In genomic region chr2:28377984-28378678, GRCh38 we compare ENCODE assay signal across 12 cellular contexts. TPM values are rescaled to one million over a fixed set of nuclear protein-coding genes. Genes with fewer than 3 reads are reported as not detected.
DNase-seq lines count a peak whose midpoint lies in the region; ATAC-seq, FAIRE-seq and TF ChIP-seq lines count a peak whose summit lies in the region.
"Had no signal": no experiment of that assay in that cellular context is flagged by ENCODE, and none has a peak within 500 bp of the region (broad histone marks: within the 10 kb centered on the region; RNA-seq: fewer than 3 reads in every experiment).

No MANE protein-coding gene starts in this region.

- no peak overlapping the region for H3K9ac ChIP-seq in HepG2 (ENCODE audit: insufficient read depth, low read depth, low read length)

- H3K4me1 ChIP-seq in HepG2 (ENCODE audit: insufficient read depth, low read length) (peaks cover 39% of the 10 kb centered on the region), upper lobe of right lung (peaks cover 17% of the 10 kb centered on the region)

- H3K27ac Mint-ChIP-seq in activated CD8-positive, alpha-beta T cell treated with anti-CD3 and anti-CD28 coated beads, Interleukin-2, amount 10 ng/mL, durations not matched to agents 7 days and 5 days, result peak overlapping the region; percentile 37
- no peak overlapping the region for H3K27ac Mint-ChIP-seq in activated CD8-positive, alpha-beta T cell treated with anti-CD3 and anti-CD28 coated beads for 36 hours
- H3K27ac Mint-ChIP-seq: HFFc6 had no signal

- WGBS in HepG2 (ENCODE audit: low lambda C conversion rate), result 35% methylated on average over 9 of the region's 9 CpGs

- DNase-seq in activated CD8-positive, alpha-beta T cell treated with anti-CD3 and anti-CD28 coated beads, Interleukin-2, amount 10 ng/mL, durations not matched to agents 7 days and 5 days, result no peak
- DNase-seq in activated CD8-positive, alpha-beta T cell treated with anti-CD3 and anti-CD28 coated beads for 36 hours, result no peak
- peak; percentile 79 for DNase-seq in RWPE1 (ENCODE audit: low spot score)
- DNase-seq in HepG2 (ENCODE audit: low spot score), result no peak
- peak; percentile 76 for DNase-seq in upper lobe of right lung
- no peak for DNase-seq in dermis blood vessel endothelial cell
- no peak for DNase-seq in amniotic stem cell (lab: John Stamatoyannopoulos, UW)
- DNase-seq: central memory CD4-positive, alpha-beta T cell; HFFc6; retina had no signal

- H3K4me3 Mint-ChIP-seq in activated CD8-positive, alpha-beta T cell treated with anti-CD3 and anti-CD28 coated beads, Interleukin-2, amount 10 ng/mL, durations not matched to agents 7 days and 5 days, result no peak overlapping the region
- H3K4me3 Mint-ChIP-seq in activated CD8-positive, alpha-beta T cell treated with anti-CD3 and anti-CD28 coated beads for 36 hours, result no peak overlapping the region
- H3K4me3 Mint-ChIP-seq: HFFc6 had no signal

- ATAC-seq in activated CD8-positive, alpha-beta T cell treated with anti-CD3 and anti-CD28 coated beads, Interleukin-2, amount 10 ng/mL, durations not matched to agents 7 days and 5 days, result peak; percentile 17
- no peak for ATAC-seq in activated CD8-positive, alpha-beta T cell treated with anti-CD3 and anti-CD28 coated beads for 36 hours
- ATAC-seq in HepG2, result peak; percentile 21
- peak; percentile 73 for ATAC-seq in upper lobe of right lung
- no peak for ATAC-seq in GM19463 (IDR thresholded peaks at IDR 0.05; ENCODE audit: unreplicated experiment)

- H2AFZ ChIP-seq in HepG2 (ENCODE audit: low read length), result peak overlapping the region; percentile 13

- H3K9me3 ChIP-seq in HepG2 (ENCODE audit: low read length) (no peaks in the 10 kb centered on the region), upper lobe of right lung (no peaks in the 10 kb centered on the region)

- no peaks in the 10 kb centered on the region for H3K36me3 ChIP-seq in HepG2 (replicated peaks in 1 of 2; ENCODE audit: control insufficient read depth in 1 of 2, insufficient read depth in 2 of 2, low read length in 2 of 2)
- no peaks in the 10 kb centered on the region for H3K36me3 ChIP-seq in upper lobe of right lung

- TF ChIP-seq EP300 in HepG2 (IDR thresholded peaks at IDR 0.05; ENCODE audit: low read depth in 2 of 2, low read length in 2 of 2) (no peak), HepG2 (CRISPR knock-in tag; IDR thresholded peaks at IDR 0.05; ENCODE audit: borderline replicate concordance) (no peak)

- in situ Hi-C loops in HepG2 (cut with HindIII; ENCODE audit: extremely low pct_ligation_motif_present, low pct_unique_long_range_greater_than_20kb), result no loop called here

- H4K20me1 ChIP-seq in HepG2 (ENCODE audit: insufficient read depth, low read length), result no peaks in the 10 kb centered on the region

- FAIRE-seq in HepG2 (lab: Jason Lieb, UNC), result no peak

- no peak for TF ChIP-seq POLR2A in HepG2 (IDR thresholded peaks at IDR 0.05; ENCODE audit: insufficient read depth in 1 of 2, low read depth in 2 of 2, low read length in 2 of 2)

- H3K4me2 ChIP-seq in HepG2 (ENCODE audit: low read depth, low read length), result peak overlapping the region; percentile 60

- peaks cover 47% of the 10 kb centered on the region for H3K4me1 Mint-ChIP-seq in activated CD8-positive, alpha-beta T cell treated with anti-CD3 and anti-CD28 coated beads, Interleukin-2, amount 10 ng/mL, durations not matched to agents 7 days and 5 days (ENCODE audit: low read depth)
- peaks cover 14% of the 10 kb centered on the region for H3K4me1 Mint-ChIP-seq in activated CD8-positive, alpha-beta T cell treated with anti-CD3 and anti-CD28 coated beads for 36 hours (ENCODE audit: low read depth)

- H3K79me2 ChIP-seq in HepG2 (ENCODE audit: insufficient read depth, low read length), result no peaks in the 10 kb centered on the region

- POLR2A ChIA-PET in activated CD8-positive, alpha-beta T cell treated with anti-CD3 and anti-CD28 coated beads, Interleukin-2, amount 10 ng/mL, durations not matched to agents 7 days and 5 days (lab: Charles Lee), result interaction anchor here (0.7 to 1.1 kb wide), 2 partner anchors 12 kb away, joined by 3 read pairs; no protein-coding TSS in a partner anchor
- POLR2A ChIA-PET in activated CD8-positive, alpha-beta T cell treated with anti-CD3 and anti-CD28 coated beads for 36 hours (lab: Charles Lee), result interaction anchor here (0.8 to 4.8 kb wide), 7 partner anchors 8 to 42 kb away, joined by 3 to 19 read pairs (median 4); no protein-coding TSS in a partner anchor
- POLR2A ChIA-PET in RWPE1 (lab: Yijun Ruan, JAX; ENCODE audit: low non-redundant PET) (interaction anchor here (1.0 to 1.4 kb wide), 3 partner anchors 12 to 15 kb away, joined by 4 to 8 read pairs (median 4); partner anchors contain the start of gene FOSL2), HepG2 (lab: Yijun Ruan, JAX) (interaction anchor here (0.6 to 2.3 kb wide), 3 partner anchors 12 to 1069 kb away, joined by 3 to 11 read pairs (median 5); partner anchors contain the start of gene FOSL2)

- H3K4me3 ChIP-seq in HepG2 (replicated peaks in 1 of 3; ENCODE audit: insufficient read depth in 1 of 3, low read depth in 2 of 3, low read length in 3 of 3) (peak overlapping the region in 1 of 3 experiments; percentile 43; a peak in 2 of 6 replicates), upper lobe of right lung (no peak overlapping the region)

- no peak for TF ChIP-seq RAD21 in HepG2 (CRISPR knock-in tag; IDR thresholded peaks at IDR 0.05)

- BruUV-seq in HepG2 (replicated peaks; lab: Mats Ljungman, UMichigan), result no TSS peak

- CTCF ChIA-PET in activated CD8-positive, alpha-beta T cell treated with anti-CD3 and anti-CD28 coated beads, Interleukin-2, amount 10 ng/mL, durations not matched to agents 7 days and 5 days (lab: Charles Lee), result interaction anchor here (2.1 to 3.2 kb wide), 2 partner anchors 13 to 41 kb away, joined by 8 to 16 read pairs; partner anchors contain the start of gene FOSL2
- CTCF ChIA-PET in activated CD8-positive, alpha-beta T cell treated with anti-CD3 and anti-CD28 coated beads for 36 hours (lab: Charles Lee), result interaction anchor here (0.7 kb wide), 1 partner anchor 17 kb away, joined by 3 read pairs; no protein-coding TSS in a partner anchor
- CTCF ChIA-PET in RWPE1 (lab: Yijun Ruan, JAX) (interaction anchor here (0.6 kb wide), 1 partner anchor 626 kb away, joined by 4 read pairs; no protein-coding TSS in a partner anchor), HepG2 (lab: Yijun Ruan, JAX; ENCODE audit: low intra/inter-chr PET ratio, low total read pairs) (no interaction called here)

- intact Hi-C loops in activated CD8-positive, alpha-beta T cell treated with anti-CD3 and anti-CD28 coated beads for 36 hours (cut with micrococcal nuclease), result no loop called here
- intact Hi-C loops in HepG2 (cut with micrococcal nuclease; ENCODE audit: unreplicated experiment), result no loop called here
- intact Hi-C loops in upper lobe of right lung (cut with DNase I), result no loop called here

- H3K27me3 Mint-ChIP-seq in activated CD8-positive, alpha-beta T cell treated with anti-CD3 and anti-CD28 coated beads, Interleukin-2, amount 10 ng/mL, durations not matched to agents 7 days and 5 days (ENCODE audit: low read depth), result peaks cover 3% of the 10 kb centered on the region
- no peaks in the 10 kb centered on the region for H3K27me3 Mint-ChIP-seq in activated CD8-positive, alpha-beta T cell treated with anti-CD3 and anti-CD28 coated beads for 36 hours

- no peaks in the 10 kb centered on the region for H3K9me3 Mint-ChIP-seq in activated CD8-positive, alpha-beta T cell treated with anti-CD3 and anti-CD28 coated beads, Interleukin-2, amount 10 ng/mL, durations not matched to agents 7 days and 5 days (ENCODE audit: insufficient read depth)
- no peaks in the 10 kb centered on the region for H3K9me3 Mint-ChIP-seq in activated CD8-positive, alpha-beta T cell treated with anti-CD3 and anti-CD28 coated beads for 36 hours
- H3K9me3 Mint-ChIP-seq: HFFc6 had no signal

- H3K27ac ChIP-seq in RWPE1 (peak overlapping the region; percentile 99), HepG2 (ENCODE audit: extremely low read length, insufficient read depth, low read length) (no peak overlapping the region), upper lobe of right lung (no peak overlapping the region)
- H3K27ac ChIP-seq: C4-2B had no signal

- no peaks in the 10 kb centered on the region for H3K36me3 Mint-ChIP-seq in activated CD8-positive, alpha-beta T cell treated with anti-CD3 and anti-CD28 coated beads, Interleukin-2, amount 10 ng/mL, durations not matched to agents 7 days and 5 days (ENCODE audit: low read depth)
- H3K36me3 Mint-ChIP-seq in activated CD8-positive, alpha-beta T cell treated with anti-CD3 and anti-CD28 coated beads for 36 hours (ENCODE audit: low read depth), result no peaks in the 10 kb centered on the region

- TF ChIP-seq CTCF in activated CD8-positive, alpha-beta T cell treated with anti-CD3 and anti-CD28 coated beads for 36 hours (IDR thresholded peaks at IDR 0.05), result no peak
- TF ChIP-seq CTCF in RWPE1 (conservative IDR thresholded peaks at IDR 0.05; ENCODE audit: low read depth), result no peak
- TF ChIP-seq CTCF in HepG2 (CRISPR knock-in tag; IDR thresholded peaks at IDR 0.05), result no peak
- no peak for TF ChIP-seq CTCF in upper lobe of right lung (IDR thresholded peaks at IDR 0.05)

- peaks cover 5 to 70% of the 10 kb centered on the region in 2 experiments; a peak in 4 of 5 replicates for H3K27me3 ChIP-seq in HepG2 (ENCODE audit: control insufficient read depth in 1 of 2, insufficient read depth in 2 of 2, low read length in 2 of 2)
- no peaks in the 10 kb centered on the region for H3K27me3 ChIP-seq in upper lobe of right lung

RNA-seq across cellular contexts. Expression of gene FOSL2, which starts 14.5 kb away (rescaled TPM):
- total RNA-seq in activated CD8-positive, alpha-beta T cell treated with anti-CD3 and anti-CD28 coated beads, Interleukin-2, amount 10 ng/mL, durations not matched to agents 7 days and 5 days, result 10 to 100 TPM; 37.3 to 40.9 TPM
- total RNA-seq in activated CD8-positive, alpha-beta T cell treated with anti-CD3 and anti-CD28 coated beads for 36 hours, result 100 to 1,000 TPM; 114 to 119 TPM
- total RNA-seq in HepG2 (2016; rRNA removed; fragmentation: Illumina TruSeq; extraction: Trizol) (2.3 and 3.4 TPM in 2 replicates), upper lobe of right lung (123 TPM), dermis blood vessel endothelial cell (58.4 and 59.1 TPM in 2 replicates)
- 0.53 and 0.61 TPM in 2 replicates for total RNA-seq in HepG2 (2016; cell fraction: cytosol; rRNA removed; fragmentation: Illumina TruSeq; extraction: Trizol; ENCODE audit: low read depth)
- total RNA-seq in HepG2 (2016; cell fraction: insoluble cytoplasmic fraction; rRNA removed; fragmentation: Illumina TruSeq; extraction: Trizol), result 2.2 and 4.1 TPM in 2 replicates
- 1.3 and 1.4 TPM in 2 replicates for total RNA-seq in HepG2 (2016; cell fraction: membrane; rRNA removed; fragmentation: Illumina TruSeq; extraction: Trizol)
- total RNA-seq in HepG2 (2016; cell fraction: nucleus; rRNA removed; fragmentation: Illumina TruSeq; extraction: Trizol), result 3.7 and 5.1 TPM in 2 replicates
- polyA plus RNA-seq in HepG2 (2011; rRNA removed), result 18.1 and 20.1 TPM in 2 replicates
- 10.9 and 11.2 TPM in 2 replicates for polyA plus RNA-seq in HepG2 (2011; cell fraction: cytosol; rRNA removed)
- polyA plus RNA-seq in HepG2 (2011; cell fraction: nucleus; rRNA removed), result 37.0 and 47.3 TPM in 2 replicates
- 25.1 and 31.2 TPM in 2 replicates for polyA plus RNA-seq in HepG2 (2012)
- polyA plus RNA-seq in HepG2 (2016; cell fraction: cytosol; fragmentation: Illumina TruSeq; extraction: Trizol; ENCODE audit: low read depth), result 0.21 and 0.26 TPM in 2 replicates
- 2.0 and 2.4 TPM in 2 replicates for polyA plus RNA-seq in HepG2 (2016; cell fraction: insoluble cytoplasmic fraction; fragmentation: Illumina TruSeq; extraction: Trizol; ENCODE audit: low read depth)
- polyA plus RNA-seq in HepG2 (2016; cell fraction: membrane; fragmentation: Illumina TruSeq; extraction: Trizol; ENCODE audit: low read depth), result 0.46 and 0.51 TPM in 2 replicates
- 3.9 and 4.9 TPM in 2 replicates for polyA plus RNA-seq in HepG2 (2016; cell fraction: nucleus; fragmentation: Illumina TruSeq; extraction: Trizol; ENCODE audit: insufficient read depth, low read depth)
- 62.9 and 84.8 TPM in 2 replicates for polyA minus RNA-seq in HepG2 (2011; rRNA and poly(A)+ RNA removed; ENCODE audit: low replicate concordance)
- 27.1 and 28.7 TPM in 2 replicates for polyA minus RNA-seq in HepG2 (2011; cell fraction: cytosol; rRNA and poly(A)+ RNA removed)
- 47.9 and 53.6 TPM in 2 replicates for polyA minus RNA-seq in HepG2 (2011; cell fraction: nucleus; rRNA and poly(A)+ RNA removed)

Comparison
In these comparisons a context has a peak if more than half of its experiments do, and no peak if none do; other contexts are left out.
1. ATAC-seq: peak in activated CD8-positive, alpha-beta T cell treated with anti-CD3 and anti-CD28 coated beads, Interleukin-2, amount 10 ng/mL, durations not matched to agents 7 days and 5 days (single experiment), HepG2 (single experiment) and upper lobe of right lung (single experiment); none in activated CD8-positive, alpha-beta T cell treated with anti-CD3 and anti-CD28 coated beads for 36 hours (single experiment) and GM19463 (single experiment).
2. DNase-seq: peak in RWPE1 (single experiment) and upper lobe of right lung (single experiment); none in activated CD8-positive, alpha-beta T cell treated with anti-CD3 and anti-CD28 coated beads, Interleukin-2, amount 10 ng/mL, durations not matched to agents 7 days and 5 days (single experiment), activated CD8-positive, alpha-beta T cell treated with anti-CD3 and anti-CD28 coated beads for 36 hours (single experiment), HepG2 (single experiment), dermis blood vessel endothelial cell (single experiment) and amniotic stem cell (single experiment).